Comparison of ENCODE assay signal across 1 cellular context in genomic region chr10:97584060-97584797, GRCh38.
A peak's percentile ranks its signal among the peaks of the same experiment; 100 is the strongest.
TF ChIP-seq lines count a peak whose summit lies in the region.

Gene HOGA1, plus strand, starts transcription at chr10:97584389. Its CDS starts 315 bp downstream, at chr10:97584704.

TF ChIP-seq in HEK293, 187 proteins besides CTCF, POLR2A, EP300 and RAD21 (continued from another document):
- TF ChIP-seq GLI2 (tag by site-specific recombination; IDR thresholded peaks at IDR 0.05; ENCODE audit: borderline replicate concordance, low read depth) = no peak
- no peak for TF ChIP-seq SCRT2 (tag by site-specific recombination; IDR thresholded peaks at IDR 0.05)
- no peak for TF ChIP-seq ZNF521 (tag by site-specific recombination; IDR thresholded peaks at IDR 0.05)
- TF ChIP-seq ZNF335 (tag by site-specific recombination; conservative IDR thresholded peaks at IDR 0.05) = peak; percentile 54
- peak; percentile 92 for TF ChIP-seq ZNF449 (tag by site-specific recombination; IDR thresholded peaks at IDR 0.05)
- no peak for TF ChIP-seq INSM2 (tag by site-specific recombination; IDR thresholded peaks at IDR 0.05)
- no peak for TF ChIP-seq YY2 (tag by site-specific recombination; IDR thresholded peaks at IDR 0.05)
- TF ChIP-seq PRDM2 (tag by site-specific recombination; IDR thresholded peaks at IDR 0.05; ENCODE audit: borderline replicate concordance) = no peak
- TF ChIP-seq ZNF510 (tag by site-specific recombination; IDR thresholded peaks at IDR 0.05; ENCODE audit: insufficient replicate concordance) = no peak
- peak; percentile 55 for TF ChIP-seq ZXDB (tag by site-specific recombination; IDR thresholded peaks at IDR 0.05)
- peak; percentile 77 for TF ChIP-seq ZBTB17 (tag by site-specific recombination; IDR thresholded peaks at IDR 0.05)
- TF ChIP-seq ZNF639 (tag by site-specific recombination; IDR thresholded peaks at IDR 0.05) = no peak
- TF ChIP-seq ZBTB1 (tag by site-specific recombination; IDR thresholded peaks at IDR 0.05) = no peak
- no peak for TF ChIP-seq OSR2 (tag by site-specific recombination; IDR thresholded peaks at IDR 0.05)
- TF ChIP-seq ZBTB48 (tag by site-specific recombination; IDR thresholded peaks at IDR 0.05) = peak; percentile 89
- TF ChIP-seq ZNF146 (tag by site-specific recombination; IDR thresholded peaks at IDR 0.05) = no peak
- peak; percentile 77 for TF ChIP-seq KLF10 (tag by site-specific recombination; IDR thresholded peaks at IDR 0.05)
- no peak for TF ChIP-seq ELK4 (IDR thresholded peaks at IDR 0.05; ENCODE audit: borderline replicate concordance, low read depth, low read length)
- TF ChIP-seq SP2 (tag by site-specific recombination; IDR thresholded peaks at IDR 0.05) = peak; percentile 89
- peak; percentile 50 for TF ChIP-seq ZBTB20 (tag by site-specific recombination; IDR thresholded peaks at IDR 0.05)
- no peak for TF ChIP-seq TSHZ1 (tag by site-specific recombination; IDR thresholded peaks at IDR 0.05; ENCODE audit: borderline replicate concordance)
- no peak for TF ChIP-seq SALL2 (tag by site-specific recombination; IDR thresholded peaks at IDR 0.05; ENCODE audit: borderline replicate concordance)
